1 cellular context compared by ENCODE assay signal in the genomic region with DNA sequence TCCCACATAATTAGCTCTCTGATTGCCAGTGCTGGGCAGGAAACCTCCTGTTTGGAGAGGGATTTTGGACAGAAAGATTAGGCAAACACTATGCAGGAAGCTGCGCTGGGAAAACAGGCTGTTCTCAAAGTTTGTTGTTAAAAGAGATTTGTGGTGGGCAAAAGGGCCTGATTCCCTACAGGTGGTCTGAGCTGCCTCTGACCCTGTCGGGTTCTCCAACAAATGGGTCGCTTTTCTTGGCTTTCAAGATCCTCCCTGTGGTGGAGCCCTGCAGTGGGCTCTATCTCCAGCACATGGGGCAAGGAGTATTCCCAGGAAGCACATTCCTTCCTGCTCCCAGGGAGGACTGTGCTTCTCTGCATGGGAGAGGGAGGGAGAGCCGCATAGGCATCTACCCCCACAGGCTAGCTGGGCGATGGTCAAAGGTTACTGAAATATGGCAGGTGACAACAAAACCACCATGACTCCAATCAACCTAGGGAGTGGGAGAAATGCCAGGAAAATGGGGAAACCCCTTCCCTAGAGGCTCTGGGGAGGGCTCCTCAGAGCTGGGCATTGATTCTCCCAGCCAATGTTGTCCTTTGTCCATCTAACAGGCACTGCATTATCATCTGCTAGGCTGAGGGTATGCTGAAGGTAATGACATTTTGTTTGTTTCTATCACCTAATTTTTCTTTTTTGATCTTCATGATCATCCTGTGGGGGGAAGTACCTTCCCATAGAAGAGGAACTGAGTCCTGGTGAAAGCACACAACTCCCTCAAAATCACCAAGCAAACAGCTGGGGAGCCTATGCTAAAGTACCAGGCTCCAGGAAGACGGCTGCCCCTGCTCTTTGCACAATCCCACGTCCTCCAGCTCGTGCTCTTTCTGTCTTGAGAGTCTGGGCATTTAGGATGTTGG.
A peak's percentile ranks its signal among the peaks of the same experiment; 100 is the strongest.
TF ChIP-seq lines count a peak whose summit lies in the region.

No MANE protein-coding gene starts in this region.

TF ChIP-seq in HepG2, 621 proteins besides CTCF, POLR2A, EP300 and RAD21 (continued from another document and continues in another):
- TF ChIP-seq, protein P1, sequence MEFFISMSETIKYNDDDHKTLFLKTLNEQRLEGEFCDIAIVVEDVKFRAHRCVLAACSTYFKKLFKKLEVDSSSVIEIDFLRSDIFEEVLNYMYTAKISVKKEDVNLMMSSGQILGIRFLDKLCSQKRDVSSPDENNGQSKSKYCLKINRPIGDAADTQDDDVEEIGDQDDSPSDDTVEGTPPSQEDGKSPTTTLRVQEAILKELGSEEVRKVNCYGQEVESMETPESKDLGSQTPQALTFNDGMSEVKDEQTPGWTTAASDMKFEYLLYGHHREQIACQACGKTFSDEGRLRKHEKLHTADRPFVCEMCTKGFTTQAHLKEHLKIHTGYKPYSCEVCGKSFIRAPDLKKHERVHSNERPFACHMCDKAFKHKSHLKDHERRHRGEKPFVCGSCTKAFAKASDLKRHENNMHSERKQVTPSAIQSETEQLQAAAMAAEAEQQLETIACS (CRISPR knock-in tag; IDR thresholded peaks at IDR 0.05) = no peak
- TF ChIP-seq ZMYM3 (CRISPR knock-in tag; IDR thresholded peaks at IDR 0.05) (no peak), HOXA3 (CRISPR knock-in tag; IDR thresholded peaks at IDR 0.05) (peak; percentile 73), MAFK (conservative IDR thresholded peaks at IDR 0.05 in 1 of 2, IDR thresholded peaks at IDR 0.05 in 1 of 2; ENCODE audit: low read length in 2 of 2) (no peak), PAXIP1 (CRISPR knock-in tag; conservative IDR thresholded peaks at IDR 0.05) (peak; percentile 82), PHF8 (CRISPR knock-in tag; IDR thresholded peaks at IDR 0.05) (peak; percentile 37; the same call in 1 of the 2 replicates), FOSL2 (CRISPR knock-in tag; IDR thresholded peaks at IDR 0.05) (peak; percentile 17; the same call in 1 of the 2 replicates), ZFP82 (CRISPR knock-in tag; IDR thresholded peaks at IDR 0.05; ENCODE audit: borderline replicate concordance) (no peak), SMAD9 (CRISPR knock-in tag; IDR thresholded peaks at IDR 0.05) (no peak), BCL3 (CRISPR knock-in tag; IDR thresholded peaks at IDR 0.05) (peak; percentile 90), CAMTA2 (CRISPR knock-in tag; IDR thresholded peaks at IDR 0.05; ENCODE audit: borderline replicate concordance) (no peak), SSRP1 (CRISPR knock-in tag; IDR thresholded peaks at IDR 0.05) (no peak), ZFYVE20 (CRISPR knock-in tag; IDR thresholded peaks at IDR 0.05; ENCODE audit: borderline replicate concordance, low read depth) (no peak), ZFP36L1 (CRISPR knock-in tag; IDR thresholded peaks at IDR 0.05) (no peak), ZNF225 (CRISPR knock-in tag; IDR thresholded peaks at IDR 0.05) (no peak), ZNF788 (CRISPR knock-in tag; IDR thresholded peaks at IDR 0.05; ENCODE audit: borderline replicate concordance) (no peak), ZNF337 (CRISPR knock-in tag; IDR thresholded peaks at IDR 0.05; ENCODE audit: borderline replicate concordance, low read depth) (no peak), REPIN1 (CRISPR knock-in tag; IDR thresholded peaks at IDR 0.05; ENCODE audit: borderline replicate concordance, low read depth) (no peak), SOX5 (CRISPR knock-in tag; IDR thresholded peaks at IDR 0.05; ENCODE audit: borderline replicate concordance) (peak; percentile 52; the same call in 1 of the 2 replicates), ZBTB25 (CRISPR knock-in tag; IDR thresholded peaks at IDR 0.05) (no peak), ZNF674 (CRISPR knock-in tag; IDR thresholded peaks at IDR 0.05; ENCODE audit: low read depth) (no peak), WIZ (CRISPR knock-in tag; IDR thresholded peaks at IDR 0.05) (0 out of 2 replicates have a peak, but pooled peaks have one; percentile 47), HNRNPK (IDR thresholded peaks at IDR 0.05; ENCODE audit: low read depth, low read length, poor library complexity, severe bottlenecking) (no peak), POGK (CRISPR knock-in tag; conservative IDR thresholded peaks at IDR 0.05) (0 out of 2 replicates have a peak, but pooled peaks have one; percentile 26), ZFX (CRISPR knock-in tag; IDR thresholded peaks at IDR 0.05; ENCODE audit: low read depth) (peak; percentile 33; the same call in 1 of the 2 replicates), ZNF282 (IDR thresholded peaks at IDR 0.05; ENCODE audit: partially characterized antibody) (no peak), RXRA (CRISPR knock-in tag; IDR thresholded peaks at IDR 0.05) (peak; percentile 40; the same call in 1 of the 2 replicates), ZNF605 (CRISPR knock-in tag; IDR thresholded peaks at IDR 0.05) (peak; percentile 51; the same call in 1 of the 2 replicates), NFRKB (IDR thresholded peaks at IDR 0.05) (no peak), NR2F2 (IDR thresholded peaks at IDR 0.05; ENCODE audit: borderline replicate concordance, low read depth) (no peak), ZMYM4 (CRISPR knock-in tag; IDR thresholded peaks at IDR 0.05) (peak; percentile 50; the same call in 1 of the 2 replicates), ZUFSP (CRISPR knock-in tag; IDR thresholded peaks at IDR 0.05; ENCODE audit: borderline replicate concordance) (no peak), ARHGAP35 (CRISPR knock-in tag; IDR thresholded peaks at IDR 0.05; ENCODE audit: borderline replicate concordance) (0 out of 2 replicates have a peak, but pooled peaks have one; percentile 36), ZBTB20 (CRISPR knock-in tag; IDR thresholded peaks at IDR 0.05; ENCODE audit: borderline replicate concordance, low read depth) (no peak), TP53 (CRISPR knock-in tag; conservative IDR thresholded peaks at IDR 0.05) (no peak), ZNF570 (CRISPR knock-in tag; IDR thresholded peaks at IDR 0.05; ENCODE audit: borderline replicate concordance) (no peak), PHF21A (CRISPR knock-in tag; IDR thresholded peaks at IDR 0.05) (peak; percentile 60), ATF7-NPFF (CRISPR knock-in tag; IDR thresholded peaks at IDR 0.05; ENCODE audit: low read depth) (no peak)
- TF ChIP-seq, protein P2, sequence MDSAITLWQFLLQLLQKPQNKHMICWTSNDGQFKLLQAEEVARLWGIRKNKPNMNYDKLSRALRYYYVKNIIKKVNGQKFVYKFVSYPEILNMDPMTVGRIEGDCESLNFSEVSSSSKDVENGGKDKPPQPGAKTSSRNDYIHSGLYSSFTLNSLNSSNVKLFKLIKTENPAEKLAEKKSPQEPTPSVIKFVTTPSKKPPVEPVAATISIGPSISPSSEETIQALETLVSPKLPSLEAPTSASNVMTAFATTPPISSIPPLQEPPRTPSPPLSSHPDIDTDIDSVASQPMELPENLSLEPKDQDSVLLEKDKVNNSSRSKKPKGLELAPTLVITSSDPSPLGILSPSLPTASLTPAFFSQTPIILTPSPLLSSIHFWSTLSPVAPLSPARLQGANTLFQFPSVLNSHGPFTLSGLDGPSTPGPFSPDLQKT (CRISPR knock-in tag; IDR thresholded peaks at IDR 0.05; ENCODE audit: borderline replicate concordance) = no peak
- TF ChIP-seq, protein P3, sequence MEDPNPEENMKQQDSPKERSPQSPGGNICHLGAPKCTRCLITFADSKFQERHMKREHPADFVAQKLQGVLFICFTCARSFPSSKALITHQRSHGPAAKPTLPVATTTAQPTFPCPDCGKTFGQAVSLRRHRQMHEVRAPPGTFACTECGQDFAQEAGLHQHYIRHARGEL (CRISPR knock-in tag; IDR thresholded peaks at IDR 0.05) = no peak
